8 cellular contexts compared by ENCODE assay signal in genomic region chr13:43874512-43875092, GRCh38. TPM values are rescaled to one million over a fixed set of nuclear protein-coding genes. Genes with fewer than 3 reads are reported as not detected.
DNase-seq lines count a peak whose midpoint lies in the region; ATAC-seq and TF ChIP-seq lines count a peak whose summit lies in the region.

No MANE protein-coding gene starts in this region.

- no peak overlapping the region for H2AK5ac ChIP-seq in mesendoderm (ENCODE audit: low read length)

- no peaks in the 10 kb centered on the region for H3K27me3 Mint-ChIP-seq in brain

- H2BK120ac ChIP-seq in mesendoderm (ENCODE audit: low read depth, low read length) = no peak overlapping the region

- WGBS in mesendoderm (ENCODE audit: extremely low coverage, insufficient coverage, low lambda C conversion rate) = no CpG with 5 or more reads among the region's 2 CpGs

- no peak overlapping the region for H3K27ac ChIP-seq in mesendoderm (ENCODE audit: low read depth, low read length)

- intact Hi-C loops in head of caudate nucleus (cut with DNase I) = loop anchor here (5.0 kb wide), 2 partner anchors 87 to 787 kb away; partner anchors contain the start of gene ENOX1

- H4K8ac ChIP-seq in mesendoderm (ENCODE audit: low read depth, low read length) = no peak overlapping the region

- H3K4ac ChIP-seq in mesendoderm (ENCODE audit: low read depth, low read length) = no peak overlapping the region

- no peak overlapping the region for H3K27ac Mint-ChIP-seq in brain

- H2BK5ac ChIP-seq in mesendoderm (ENCODE audit: low read length) = no peak overlapping the region

- H3K56ac ChIP-seq in mesendoderm (ENCODE audit: low read length) = no peak overlapping the region

- peaks cover 24% of the 10 kb centered on the region for H3K4me1 Mint-ChIP-seq in brain

- no peak overlapping the region for H3K23ac ChIP-seq in mesendoderm (ENCODE audit: low read length)

- no peaks in the 10 kb centered on the region for H3K9me3 Mint-ChIP-seq in brain

- no peak overlapping the region for H3K4me3 Mint-ChIP-seq in brain

- H3K9me3 ChIP-seq in Loucy (ENCODE audit: insufficient read depth, low read depth, low read length) = no peaks in the 10 kb centered on the region

- TF ChIP-seq CTCF in Loucy (conservative IDR thresholded peaks at IDR 0.05; ENCODE audit: low read length) = peak; percentile 73
- peak; percentile 66 to 69 for TF ChIP-seq CTCF in brain (conservative IDR thresholded peaks at IDR 0.05)

- DNase-seq in DMS114 treated with DMSO at 0.1 percent for 48 hours (lab: John Stamatoyannopoulos, UW; ENCODE audit: unreplicated experiment) (peak; percentile 24), mesendoderm (peak; percentile 25), head of caudate nucleus (no peak), NCI-H128 (lab: John Stamatoyannopoulos, UW; ENCODE audit: unreplicated experiment) (no peak), mucosa of gallbladder (ENCODE audit: low spot score) (no peak)

- H3K27me3 ChIP-seq in Loucy (ENCODE audit: insufficient read depth, low read length, poor library complexity, severe bottlenecking) = no peaks in the 10 kb centered on the region
- H3K27me3 ChIP-seq in mesendoderm (ENCODE audit: insufficient read depth, low read length, poor library complexity) = no peaks in the 10 kb centered on the region

- H3K4me2 ChIP-seq in Loucy (ENCODE audit: low read depth, low read length, poor library complexity, severe bottlenecking) (no peak overlapping the region), mesendoderm (ENCODE audit: low read length) (no peak overlapping the region)

- ATAC-seq in GM21360 (IDR thresholded peaks at IDR 0.05; ENCODE audit: unreplicated experiment) = no peak

- no peak overlapping the region for H4K5ac ChIP-seq in mesendoderm (ENCODE audit: low read length)

- H4K20me1 ChIP-seq in Loucy (ENCODE audit: insufficient read depth, low read length, poor library complexity, severe bottlenecking) = no peaks in the 10 kb centered on the region

- H3K18ac ChIP-seq in mesendoderm (ENCODE audit: low read length) = no peak overlapping the region

- H3K9me2 ChIP-seq in Loucy (replicated peaks; ENCODE audit: low read depth, low read length) = no peaks in the 10 kb centered on the region

- no peaks in the 10 kb centered on the region for H3K36me3 ChIP-seq in Loucy (ENCODE audit: insufficient read depth, low read length)
- no peaks in the 10 kb centered on the region for H3K36me3 ChIP-seq in mesendoderm (ENCODE audit: control insufficient read depth, insufficient read depth, low read length)

- H3K79me1 ChIP-seq in mesendoderm (ENCODE audit: low read length) = no peaks in the 10 kb centered on the region

- no peak overlapping the region for H3K4me3 ChIP-seq in Loucy (ENCODE audit: low read length, poor library complexity, severe bottlenecking)
- no peak overlapping the region for H3K4me3 ChIP-seq in mesendoderm (ENCODE audit: low read length)

- no peak overlapping the region for H2BK15ac ChIP-seq in mesendoderm (replicated peaks; ENCODE audit: low read depth)

- no peak overlapping the region for H2AFZ ChIP-seq in Loucy (ENCODE audit: low read length)

- H3K79me2 ChIP-seq in Loucy (ENCODE audit: insufficient read depth, low read length) = no peaks in the 10 kb centered on the region
- H3K79me2 ChIP-seq in mesendoderm (ENCODE audit: control insufficient read depth, insufficient read depth, low read length) = no peaks in the 10 kb centered on the region

- H3K9ac ChIP-seq in Loucy (ENCODE audit: low read depth, low read length, poor library complexity, severe bottlenecking) = no peak overlapping the region
- H3K9ac ChIP-seq in mesendoderm (ENCODE audit: low read length) = no peak overlapping the region

- no peaks in the 10 kb centered on the region for H3K36me3 Mint-ChIP-seq in brain

- no peaks in the 10 kb centered on the region for H3F3A ChIP-seq in Loucy (ENCODE audit: low read depth)

- H3K4me1 ChIP-seq in Loucy (ENCODE audit: insufficient read depth, low read length, poor library complexity, severe bottlenecking) (peaks cover 18% of the 10 kb centered on the region), mesendoderm (ENCODE audit: control insufficient read depth, low read depth, low read length) (peaks cover 7% of the 10 kb centered on the region)

RNA-seq across cellular contexts. Expression of gene CCDC122, which starts 4.9 kb away (rescaled TPM):
- polyA plus RNA-seq in brain (ENCODE audit: insufficient read depth, low read depth, low replicate concordance) = 2.2 TPM
- polyA plus RNA-seq in mesendoderm (2013, experiment 1 of 2) = 7.2 TPM
- 6.6 TPM for polyA plus RNA-seq in mesendoderm (2013, experiment 2 of 2)
- total RNA-seq in mucosa of gallbladder = 8.5 TPM

RNA-seq across cellular contexts. Expression of gene LACC1, which starts 5.1 kb away (rescaled TPM):
- 1.4 TPM for polyA plus RNA-seq in brain (ENCODE audit: insufficient read depth, low read depth, low replicate concordance)
- 1.5 TPM for polyA plus RNA-seq in mesendoderm (2013, experiment 1 of 2)
- polyA plus RNA-seq in mesendoderm (2013, experiment 2 of 2) = 1.4 TPM
- total RNA-seq in mucosa of gallbladder = 8.7 TPM

Comparison
In these comparisons a context has a peak if more than half of its experiments do, and no peak if none do; other contexts are left out.
1. DNase-seq: peak in DMS114 treated with DMSO at 0.1 percent for 48 hours (single experiment) and mesendoderm (single experiment); none in head of caudate nucleus (0 of 42), NCI-H128 (single experiment) and mucosa of gallbladder (single experiment).